ENCODE assay signal across 1 cellular context in the genomic region with DNA sequence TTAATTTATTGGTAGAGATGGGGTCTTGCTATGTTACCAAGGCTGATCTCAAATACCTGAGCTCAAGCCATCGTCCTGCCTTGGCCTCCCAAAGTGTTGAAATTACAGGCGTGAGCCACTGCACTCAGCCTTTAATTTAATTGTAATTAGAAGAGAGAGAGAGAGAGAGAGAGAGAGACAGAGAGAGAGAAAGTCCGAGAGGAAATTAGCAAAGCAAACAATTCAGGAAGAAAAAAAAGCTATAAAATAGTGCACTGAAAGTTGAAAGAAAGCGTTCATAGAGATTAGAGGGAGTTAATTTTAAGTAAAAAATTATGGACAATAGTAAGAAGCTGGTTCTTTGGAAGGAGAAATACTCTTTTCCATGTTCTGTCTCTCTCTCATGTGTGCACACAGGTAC.
TF ChIP-seq lines count a peak whose summit lies in the region.

No MANE protein-coding gene starts in this region.

TF ChIP-seq in endothelial cell of umbilical vein, 7 proteins besides CTCF, POLR2A, EP300 and RAD21:
- TF ChIP-seq MAX (IDR thresholded peaks at IDR 0.05; ENCODE audit: insufficient read depth, insufficient read length) = no peak
- TF ChIP-seq EZH2 (IDR thresholded peaks at IDR 0.05; ENCODE audit: borderline replicate concordance, low read depth, low read length, severe bottlenecking) = no peak
- TF ChIP-seq MYC (IDR thresholded peaks at IDR 0.05; ENCODE audit: low read depth, low read length) = no peak
- no peak for TF ChIP-seq FOS (IDR thresholded peaks at IDR 0.05; ENCODE audit: borderline replicate concordance, insufficient read depth, low read length)
- TF ChIP-seq GATA2 (IDR thresholded peaks at IDR 0.05; ENCODE audit: insufficient read depth, insufficient read length, low read depth, low read length) = no peak
- TF ChIP-seq JUN (IDR thresholded peaks at IDR 0.05; ENCODE audit: borderline replicate concordance, insufficient read depth, insufficient read length, low read depth) = no peak
- no peak for TF ChIP-seq POLR2AphosphoS5 (IDR thresholded peaks at IDR 0.05; ENCODE audit: insufficient read depth, low read depth, low read length)
